25 cellular contexts compared by ENCODE assay signal in the genomic region with DNA sequence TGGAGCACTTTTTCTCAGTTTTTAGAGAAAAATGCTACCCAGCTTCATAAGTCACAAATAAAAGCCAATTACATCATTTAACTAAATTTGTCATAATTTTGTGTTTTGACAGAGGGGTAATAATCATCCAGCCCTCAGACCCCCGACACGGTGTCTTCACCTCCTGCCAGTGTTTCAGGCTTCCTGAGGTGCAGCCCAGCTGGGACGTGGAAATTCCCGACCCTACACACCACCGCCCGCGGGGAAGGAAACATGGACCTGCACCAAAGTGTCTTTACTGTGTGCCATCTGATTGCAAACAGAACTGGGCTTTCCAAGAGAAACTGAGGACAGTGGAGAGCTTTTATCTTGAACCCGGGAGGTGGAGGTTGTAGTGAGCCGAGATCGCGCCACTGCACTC. TPM values are rescaled to one million over a fixed set of nuclear protein-coding genes. Genes with fewer than 3 reads are reported as not detected.
DNase-seq lines count a peak whose midpoint lies in the region; ATAC-seq and TF ChIP-seq lines count a peak whose summit lies in the region.
"Had no signal": no experiment of that assay in that cellular context is flagged by ENCODE, and none has a peak within 500 bp of the region (broad histone marks: within the 10 kb centered on the region; RNA-seq: fewer than 3 reads in every experiment).

No MANE protein-coding gene starts in this region.

- H3K9me3 Mint-ChIP-seq in activated CD4-positive, alpha-beta memory T cell treated with anti-CD3 and anti-CD28 coated beads for 36 hours, result no peaks in the 10 kb centered on the region
- no peaks in the 10 kb centered on the region for H3K9me3 Mint-ChIP-seq in activated CD4-positive, alpha-beta memory T cell treated with anti-CD3 and anti-CD28 coated beads, Interleukin-2, amount 10 ng/mL, durations not matched to agents 7 days and 5 days
- no peaks in the 10 kb centered on the region for H3K9me3 Mint-ChIP-seq in CD8-positive, alpha-beta T cell
- H3K9me3 Mint-ChIP-seq in natural killer cell, result no peaks in the 10 kb centered on the region
- H3K9me3 Mint-ChIP-seq: activated CD4-positive, alpha-beta T cell treated with anti-CD3 and anti-CD28 coated beads, Interleukin-2, amount 10 ng/mL, durations not matched to agents 7 days and 5 days; T-helper 1 cell treated with Interleukin-12 subunit alpha and Interleukin-12 subunit beta and Interleukin-4 antibody, amounts not matched to agents 30 μg/mL and 1 μg/mL, for 36 hours had no signal

- peaks cover 61% of the 10 kb centered on the region for H3K4me1 Mint-ChIP-seq in activated CD4-positive, alpha-beta memory T cell treated with anti-CD3 and anti-CD28 coated beads for 36 hours (ENCODE audit: low read depth)
- peaks cover 51% of the 10 kb centered on the region for H3K4me1 Mint-ChIP-seq in activated CD4-positive, alpha-beta memory T cell treated with anti-CD3 and anti-CD28 coated beads, Interleukin-2, amount 10 ng/mL, durations not matched to agents 7 days and 5 days
- H3K4me1 Mint-ChIP-seq in CD8-positive, alpha-beta T cell (ENCODE audit: low read depth), result peaks cover 57% of the 10 kb centered on the region
- H3K4me1 Mint-ChIP-seq in T-helper 17 cell (peaks cover 44% of the 10 kb centered on the region), natural killer cell (peaks cover 77 to 80% of the 10 kb centered on the region in 2 donors)

- H3K4me3 Mint-ChIP-seq in activated CD4-positive, alpha-beta memory T cell treated with anti-CD3 and anti-CD28 coated beads for 36 hours, result peak overlapping the region; percentile 31
- no peak overlapping the region for H3K4me3 Mint-ChIP-seq in activated CD4-positive, alpha-beta memory T cell treated with anti-CD3 and anti-CD28 coated beads, Interleukin-2, amount 10 ng/mL, durations not matched to agents 7 days and 5 days
- H3K4me3 Mint-ChIP-seq in CD8-positive, alpha-beta T cell, result peak overlapping the region; percentile 29
- peak overlapping the region; percentile 75 for H3K4me3 Mint-ChIP-seq in T-helper 17 cell
- H3K4me3 Mint-ChIP-seq in natural killer cell, result peak overlapping the region; percentile 89
- H3K4me3 Mint-ChIP-seq: activated CD4-positive, alpha-beta T cell treated with anti-CD3 and anti-CD28 coated beads, Interleukin-2, amount 10 ng/mL, durations not matched to agents 7 days and 5 days had no signal

- no peak overlapping the region for H3K27ac ChIP-seq in CD8-positive, alpha-beta T cell (ENCODE audit: low read depth, low read length)
- H3K27ac ChIP-seq: 22Rv1, foreskin keratinocyte, GM23248, left ventricle myocardium inferior, SJSA1, transverse colon, VCaP had no signal

- no peaks in the 10 kb centered on the region for H3K9me3 ChIP-seq in CD8-positive, alpha-beta T cell (ENCODE audit: low read length)
- H3K9me3 ChIP-seq in T-helper 17 cell (ENCODE audit: control insufficient read depth, low read length, poor library complexity, severe bottlenecking), result no peaks in the 10 kb centered on the region
- H3K9me3 ChIP-seq: Caco-2, left ventricle myocardium inferior, MG63, SJSA1, transverse colon had no signal

- H3K27me3 ChIP-seq in CD8-positive, alpha-beta T cell (ENCODE audit: insufficient read depth, low read length), result peaks cover 9% of the 10 kb centered on the region
- H3K27me3 ChIP-seq: SJSA1 had no signal

- H3K36me3 ChIP-seq in CD8-positive, alpha-beta T cell (ENCODE audit: insufficient read depth, low read length), result no peaks in the 10 kb centered on the region
- H3K36me3 ChIP-seq: left ventricle myocardium inferior, MG63, SJSA1, transverse colon had no signal

- no peak for ATAC-seq in CD8-positive, alpha-beta T cell
- ATAC-seq in T-helper 17 cell, result no peak
- no peak for ATAC-seq in natural killer cell
- ATAC-seq in GM18511 (IDR thresholded peaks at IDR 0.05; ENCODE audit: unreplicated experiment), result no peak
- ATAC-seq: foreskin keratinocyte had no signal

- H3K27ac Mint-ChIP-seq in activated CD4-positive, alpha-beta memory T cell treated with anti-CD3 and anti-CD28 coated beads for 36 hours, result no peak overlapping the region
- H3K27ac Mint-ChIP-seq in activated CD4-positive, alpha-beta memory T cell treated with anti-CD3 and anti-CD28 coated beads, Interleukin-2, amount 10 ng/mL, durations not matched to agents 7 days and 5 days, result no peak overlapping the region
- peak overlapping the region; percentile 69 for H3K27ac Mint-ChIP-seq in CD8-positive, alpha-beta T cell
- H3K27ac Mint-ChIP-seq in T-helper 17 cell (peak overlapping the region; percentile 95), natural killer cell (peak overlapping the region; percentile 92 to 93)
- H3K27ac Mint-ChIP-seq: activated CD4-positive, alpha-beta T cell treated with anti-CD3 and anti-CD28 coated beads, Interleukin-2, amount 10 ng/mL, durations not matched to agents 7 days and 5 days; T-helper 1 cell treated with Interleukin-12 subunit alpha and Interleukin-12 subunit beta and Interleukin-4 antibody, amounts not matched to agents 30 μg/mL and 1 μg/mL, for 36 hours had no signal

- H3K36me3 Mint-ChIP-seq in activated CD4-positive, alpha-beta memory T cell treated with anti-CD3 and anti-CD28 coated beads for 36 hours, result no peaks in the 10 kb centered on the region
- no peaks in the 10 kb centered on the region for H3K36me3 Mint-ChIP-seq in activated CD4-positive, alpha-beta memory T cell treated with anti-CD3 and anti-CD28 coated beads, Interleukin-2, amount 10 ng/mL, durations not matched to agents 7 days and 5 days (ENCODE audit: low read depth)
- no peaks in the 10 kb centered on the region for H3K36me3 Mint-ChIP-seq in CD8-positive, alpha-beta T cell
- H3K36me3 Mint-ChIP-seq in T-helper 17 cell (ENCODE audit: low read depth) (no peaks in the 10 kb centered on the region), natural killer cell (no peaks in the 10 kb centered on the region)

- H3K4me3 ChIP-seq in CD8-positive, alpha-beta T cell (ENCODE audit: low read depth, low read length), result no peak overlapping the region
- H3K4me3 ChIP-seq: GM23248, left ventricle myocardium inferior, MG63, SJSA1, transverse colon had no signal

- H3K27me3 Mint-ChIP-seq in activated CD4-positive, alpha-beta memory T cell treated with anti-CD3 and anti-CD28 coated beads for 36 hours, result peaks cover 15% of the 10 kb centered on the region
- peaks cover 38% of the 10 kb centered on the region for H3K27me3 Mint-ChIP-seq in activated CD4-positive, alpha-beta memory T cell treated with anti-CD3 and anti-CD28 coated beads, Interleukin-2, amount 10 ng/mL, durations not matched to agents 7 days and 5 days
- H3K27me3 Mint-ChIP-seq in CD8-positive, alpha-beta T cell (ENCODE audit: low read depth), result peaks cover 3% of the 10 kb centered on the region
- no peaks in the 10 kb centered on the region for H3K27me3 Mint-ChIP-seq in T-helper 17 cell
- peaks cover under 1 to 4% of the 10 kb centered on the region in 2 donors for H3K27me3 Mint-ChIP-seq in natural killer cell (ENCODE audit: low read depth in 2 of 2)

- intact Hi-C loops in activated CD4-positive, alpha-beta memory T cell treated with anti-CD3 and anti-CD28 coated beads for 36 hours (cut with micrococcal nuclease), result loop anchor here (5.0 kb wide), 1 partner anchor 155 kb away; no protein-coding TSS in a partner anchor
- intact Hi-C loops in CD8-positive, alpha-beta T cell (cut with DNase I, micrococcal nuclease), result loop anchor here in 1 of 2 experiments (10.0 kb wide), 1 partner anchor 158 kb away; no protein-coding TSS in a partner anchor
- intact Hi-C loops in natural killer cell (cut with micrococcal nuclease), result loop anchor here (5.0 to 10.0 kb wide), 2 partner anchors 135 to 732 kb away; a partner anchor contains a TSS

- DNase-seq in activated CD4-positive, alpha-beta memory T cell treated with anti-CD3 and anti-CD28 coated beads for 36 hours, result no peak
- no peak for DNase-seq in activated CD4-positive, alpha-beta memory T cell treated with anti-CD3 and anti-CD28 coated beads, Interleukin-2, amount 10 ng/mL, durations not matched to agents 7 days and 5 days
- no peak for DNase-seq in CD8-positive, alpha-beta T cell
- DNase-seq in T-helper 17 cell (no peak), natural killer cell (no peak), nucleus accumbens (lab: John Stamatoyannopoulos, UW) (no peak), KG1 (lab: John Stamatoyannopoulos, UW) (no peak)
- DNase-seq: activated CD4-positive, alpha-beta T cell treated with anti-CD3 and anti-CD28 coated beads, Interleukin-2, amount 10 ng/mL, durations not matched to agents 7 days and 5 days; Caco-2; cerebellar nuclear complex; DMS79 treated with DMSO at 0.1 percent for 48 hours; foreskin keratinocyte; GM23248; left ventricle myocardium inferior; MG63; NCI-H1436; NCI-H524 treated with DMSO at 0.1 percent for 48 hours; occipital lobe; stimulated activated CD4-positive, alpha-beta T cell treated with anti-CD3 and anti-CD28 coated beads, Interleukin-2, amount 100 ng/mL, for 48 hours; transverse colon had no signal

- POLR2A ChIA-PET in activated CD4-positive, alpha-beta memory T cell treated with anti-CD3 and anti-CD28 coated beads for 36 hours (lab: Charles Lee), result no interaction called here
- POLR2A ChIA-PET in activated CD4-positive, alpha-beta memory T cell treated with anti-CD3 and anti-CD28 coated beads, Interleukin-2, amount 10 ng/mL, durations not matched to agents 7 days and 5 days (lab: Charles Lee), result interaction anchor here (3.4 to 4.9 kb wide), 2 partner anchors 9 to 18 kb away, joined by 28 to 45 read pairs; no protein-coding TSS in a partner anchor
- POLR2A ChIA-PET in CD8-positive, alpha-beta T cell (lab: Charles Lee), result interaction anchor here (1.9 kb wide), 1 partner anchor 8 kb away, joined by 8 read pairs; no protein-coding TSS in a partner anchor

- peaks cover 46% of the 10 kb centered on the region for H3K4me1 ChIP-seq in CD8-positive, alpha-beta T cell (ENCODE audit: insufficient read depth, low read length)
- H3K4me1 ChIP-seq: foreskin keratinocyte had no signal

- no peak for TF ChIP-seq CTCF in CD8-positive, alpha-beta T cell (IDR thresholded peaks at IDR 0.05)
- TF ChIP-seq CTCF in natural killer cell (IDR thresholded peaks at IDR 0.05), result no peak

- CTCF ChIA-PET in activated CD4-positive, alpha-beta memory T cell treated with anti-CD3 and anti-CD28 coated beads for 36 hours (lab: Charles Lee), result no interaction called here
- CTCF ChIA-PET in activated CD4-positive, alpha-beta memory T cell treated with anti-CD3 and anti-CD28 coated beads, Interleukin-2, amount 10 ng/mL, durations not matched to agents 7 days and 5 days (lab: Charles Lee), result interaction anchor here (0.7 kb wide), 1 partner anchor 205 kb away, joined by 3 read pairs; no protein-coding TSS in a partner anchor
- CTCF ChIA-PET in CD8-positive, alpha-beta T cell (lab: Charles Lee), result interaction anchor here (1.6 to 1.8 kb wide), 2 partner anchors 11 to 17 kb away, joined by 4 read pairs; no protein-coding TSS in a partner anchor

RNA-seq across cellular contexts. Expression of a gene that starts 7.7 kb away (rescaled TPM):
- not detected for total RNA-seq in activated CD4-positive, alpha-beta memory T cell treated with anti-CD3 and anti-CD28 coated beads for 36 hours
- total RNA-seq in activated CD4-positive, alpha-beta memory T cell treated with anti-CD3 and anti-CD28 coated beads, Interleukin-2, amount 10 ng/mL, durations not matched to agents 7 days and 5 days, result under 1 TPM in 1 of 2 experiments, not detected in 1; 0.45 TPM
- total RNA-seq in CD8-positive, alpha-beta T cell, result not detected
- total RNA-seq in T-helper 17 cell (under 1 TPM; 0.25 to 0.39 TPM), natural killer cell (under 1 TPM in 2 of 3 donors, not detected in 1; 0.13 to 0.18 TPM)
- total RNA-seq: activated CD4-positive, alpha-beta T cell treated with anti-CD3 and anti-CD28 coated beads, Interleukin-2, amount 10 ng/mL, durations not matched to agents 7 days and 5 days; GM23248 had no signal

RNA-seq across cellular contexts. Expression of a gene that starts 14.3 kb away (rescaled TPM):
- not detected for total RNA-seq in activated CD4-positive, alpha-beta memory T cell treated with anti-CD3 and anti-CD28 coated beads for 36 hours
- under 1 TPM in 1 of 2 experiments, not detected in 1; 0.25 TPM for total RNA-seq in activated CD4-positive, alpha-beta memory T cell treated with anti-CD3 and anti-CD28 coated beads, Interleukin-2, amount 10 ng/mL, durations not matched to agents 7 days and 5 days
- total RNA-seq in CD8-positive, alpha-beta T cell, result 1 to 10 TPM in 1 of 2 experiments, under 1 TPM in 1; 0.83 to 1.7 TPM
- 10 to 100 TPM; 10.9 to 18.3 TPM for total RNA-seq in T-helper 17 cell
- total RNA-seq in natural killer cell, result 1 to 10 TPM; 2.1 to 9.4 (median 2.7) TPM
- total RNA-seq: activated CD4-positive, alpha-beta T cell treated with anti-CD3 and anti-CD28 coated beads, Interleukin-2, amount 10 ng/mL, durations not matched to agents 7 days and 5 days; Caco-2; foreskin keratinocyte; GM23248; left ventricle myocardium inferior; occipital lobe; SJSA1 had no signal

Comparison
In these comparisons a context has a peak if more than half of its experiments do, and no peak if none do; other contexts are left out.
1. H3K27ac Mint-ChIP-seq: peak in CD8-positive, alpha-beta T cell (single experiment), T-helper 17 cell (single experiment) and natural killer cell (2 of 2); none in activated CD4-positive, alpha-beta memory T cell treated with anti-CD3 and anti-CD28 coated beads for 36 hours (single experiment) and activated CD4-positive, alpha-beta memory T cell treated with anti-CD3 and anti-CD28 coated beads, Interleukin-2, amount 10 ng/mL, durations not matched to agents 7 days and 5 days (single experiment).